Comparison of ENCODE assay signal across 24 cellular contexts in genomic region chr7:41590951-41591350, GRCh38.
"Had no signal": no experiment of that assay in that cellular context is flagged by ENCODE, and none has a peak within 500 bp of the region (broad histone marks: within the 10 kb centered on the region; RNA-seq: fewer than 3 reads in every experiment).

No MANE protein-coding gene starts in this region.

- H3K27me3 ChIP-seq: ovary, right lobe of liver, sigmoid colon, stomach, thyroid gland, tibial nerve, upper lobe of right lung, uterus had no signal

- ATAC-seq: natural killer cell; psoas muscle; right cardiac atrium; right lobe of liver; stimulated activated effector memory CD8-positive, alpha-beta T cell treated with anti-CD3 and anti-CD28 coated beads, Interleukin-12 subunit alpha, Interleukin-12 subunit beta, amount 100 ng/mL, for 72 hours; stimulated activated naive B cell treated with anti-CD40 and anti-IgM and Interleukin-4, amounts not matched to agents 10 μg/mL and 1 μg/mL and 100 μg/mL, for 72 hours; upper lobe of right lung had no signal

- H3K36me3 ChIP-seq: ovary, right lobe of liver, sigmoid colon, stomach, thoracic aorta, thyroid gland, tibial nerve, upper lobe of right lung, uterus had no signal

- FAIRE-seq: small intestine had no signal

- DNase-seq: naive B cell; natural killer cell; occipital lobe; ovary; posterior cingulate gyrus; psoas muscle; right cardiac atrium; right lobe of liver; sigmoid colon; small intestine; stimulated activated CD4-positive, alpha-beta T cell treated with anti-CD3 and anti-CD28 coated beads, Interleukin-15, amount 100 ng/mL, for 24 hours; stimulated activated CD4-positive, alpha-beta T cell treated with anti-CD3 and anti-CD28 coated beads, Interleukin-2, amount 100 ng/mL, for 24 hours; stimulated activated CD4-positive, alpha-beta T cell treated with anti-CD3 and anti-CD28 coated beads, Interleukin-2, amount 100 ng/mL, for 48 hours; stimulated activated CD4-positive, alpha-beta T cell treated with anti-CD3 and anti-CD28 coated beads, Interleukin-4, amount 100 ng/mL, for 24 hours; stimulated activated naive B cell treated with anti-CD40 and anti-IgM and Interleukin-4, amounts not matched to agents 10 μg/mL and 1 μg/mL and 100 μg/mL, for 72 hours; stimulated activated naive CD4-positive, alpha-beta T cell treated with Interleukin-2 at 50 U/mL for 16 hours; stomach; thyroid gland; upper lobe of right lung; uterus had no signal

- H3K9ac ChIP-seq: parathyroid adenoma had no signal

- H3K79me2 ChIP-seq: parathyroid adenoma had no signal

- H3K4me3 ChIP-seq: ovary, psoas muscle, right lobe of liver, sigmoid colon, stomach, thoracic aorta, thyroid gland, tibial nerve, upper lobe of right lung, uterus had no signal

- H2AFZ ChIP-seq: parathyroid adenoma had no signal

- H3K4me1 ChIP-seq: parathyroid adenoma, psoas muscle, right lobe of liver, sigmoid colon, stomach, thyroid gland, tibial nerve, upper lobe of right lung, uterus had no signal

- H3K27ac ChIP-seq: ovary, parathyroid adenoma, psoas muscle, right lobe of liver, sigmoid colon, stomach, thoracic aorta, thyroid gland, tibial nerve, upper lobe of right lung, uterus had no signal

- H3K9me3 ChIP-seq: ovary, psoas muscle, right lobe of liver, thoracic aorta, thyroid gland, upper lobe of right lung, uterus had no signal
